ENCODE assay signal across 15 cellular contexts in genomic region chr1:223257856-223258255, GRCh38.
DNase-seq lines count a peak whose midpoint lies in the region; ATAC-seq and TF ChIP-seq lines count a peak whose summit lies in the region.
"Had no signal": no experiment of that assay in that cellular context is flagged by ENCODE, and none has a peak within 500 bp of the region (broad histone marks: within the 10 kb centered on the region; RNA-seq: fewer than 3 reads in every experiment).

No MANE protein-coding gene starts in this region.

- CTCF ChIA-PET in HEK293 (lab: Yijun Ruan, JAX): no interaction called here

- DNase-seq in coronary artery (ENCODE audit: low spot score): peak; percentile 22
- no peak for DNase-seq in left lung
- peak; percentile 74 to 77 for DNase-seq in vagina (ENCODE audit: extremely low spot score in 2 of 2)
- DNase-seq in EL: no peak
- no peak for DNase-seq in glomerular visceral epithelial cell (ENCODE audit: extremely low spot score)
- DNase-seq: ACHN; AML-193; Caco-2; CD4-positive, alpha-beta T cell; GDM1; GOT3; H7 had no signal

- peaks cover 8% of the 10 kb centered on the region; the same call in 1 of the 2 replicates for H3K4me1 ChIP-seq in HEK293 (ENCODE audit: control insufficient read depth, insufficient read depth, low read length)
- no peaks in the 10 kb centered on the region for H3K4me1 ChIP-seq in left lung
- peaks cover 9% of the 10 kb centered on the region for H3K4me1 ChIP-seq in vagina

- H3K27ac ChIP-seq in HEK293 (ENCODE audit: extremely low read depth, low read depth, low read length) (no peak overlapping the region), coronary artery (no peak overlapping the region), left lung (no peak overlapping the region), vagina (no peak overlapping the region)
- H3K27ac ChIP-seq: C4-2B had no signal

- no peaks in the 10 kb centered on the region for H3K27me3 ChIP-seq in left lung
- no peaks in the 10 kb centered on the region for H3K27me3 ChIP-seq in vagina

- ATAC-seq in left lung (peak; percentile 37), HG03520 (IDR thresholded peaks at IDR 0.05; ENCODE audit: unreplicated experiment) (no peak)

- no peak for TF ChIP-seq POLR2A in vagina (IDR thresholded peaks at IDR 0.05)

- no peaks in the 10 kb centered on the region for H3K9me3 ChIP-seq in HEK293 (ENCODE audit: control insufficient read depth, insufficient read depth, low read depth, low read length)
- H3K9me3 ChIP-seq in left lung: no peaks in the 10 kb centered on the region
- H3K9me3 ChIP-seq in vagina: no peaks in the 10 kb centered on the region
- H3K9me3 ChIP-seq: Caco-2 had no signal

- POLR2A ChIA-PET in HEK293 (lab: Yijun Ruan, JAX): no interaction called here

- intact Hi-C loops in left lung (cut with DNase I) (no loop called here), vagina (cut with DNase I) (no loop called here)

- H3K36me3 ChIP-seq in HEK293 (ENCODE audit: control insufficient read depth in 2 of 2, insufficient read depth in 1 of 2, low read length in 2 of 2) (no peaks in the 10 kb centered on the region), left lung (no peaks in the 10 kb centered on the region), vagina (no peaks in the 10 kb centered on the region)

- H3K4me3 ChIP-seq in HEK293 (ENCODE audit: low read depth, low read length) (no peak overlapping the region), coronary artery (no peak overlapping the region), left lung (no peak overlapping the region), vagina (no peak overlapping the region)

- TF ChIP-seq CTCF in HEK293 (tag by site-specific recombination; IDR thresholded peaks at IDR 0.05) (no peak), coronary artery (IDR thresholded peaks at IDR 0.05) (no peak), left lung (IDR thresholded peaks at IDR 0.05) (no peak), vagina (IDR thresholded peaks at IDR 0.05) (no peak)

TF ChIP-seq in HEK293, 187 proteins besides CTCF, POLR2A, EP300 and RAD21:
- TF ChIP-seq HOXC10 (CRISPR knock-in tag; IDR thresholded peaks at IDR 0.05) (no peak), ZNF133 (tag by site-specific recombination; IDR thresholded peaks at IDR 0.05) (peak; percentile 32; the same call in 1 of the 2 replicates)

Comparison
In these comparisons a context has a peak if more than half of its experiments do, and no peak if none do; other contexts are left out.
1. DNase-seq: peak in coronary artery (single experiment) and vagina (2 of 2); none in left lung (0 of 2), EL (single experiment) and glomerular visceral epithelial cell (single experiment).